8 cellular contexts compared by ENCODE assay signal in genomic region chr20:21302645-21303060, GRCh38. TPM values are rescaled to one million over a fixed set of nuclear protein-coding genes. Genes with fewer than 3 reads are reported as not detected.
A peak's percentile ranks its signal among the peaks of the same experiment; 100 is the strongest.
DNase-seq lines count a peak whose midpoint lies in the region; ATAC-seq and TF ChIP-seq lines count a peak whose summit lies in the region.

No MANE protein-coding gene starts in this region.

- H3K36me3 Mint-ChIP-seq in activated T-cell treated with anti-CD3 and anti-CD28 coated beads, Interleukin-2, amount 50 U/mL, for 4 hours (ENCODE audit: insufficient read depth): peaks cover 7% of the 10 kb centered on the region
- H3K36me3 Mint-ChIP-seq in endodermal cell (ENCODE audit: low read depth) (peaks cover 6% of the 10 kb centered on the region), nephron (ENCODE audit: low read depth) (peaks cover 6% of the 10 kb centered on the region)

- H3K27me3 Mint-ChIP-seq in activated T-cell treated with anti-CD3 and anti-CD28 coated beads, Interleukin-2, amount 50 U/mL, for 4 hours (ENCODE audit: low read depth): no peaks in the 10 kb centered on the region
- H3K27me3 Mint-ChIP-seq in endodermal cell (ENCODE audit: insufficient read depth): no peaks in the 10 kb centered on the region
- H3K27me3 Mint-ChIP-seq in nephron (ENCODE audit: low read depth): no peaks in the 10 kb centered on the region

- ATAC-seq in activated T-cell treated with anti-CD3 and anti-CD28 coated beads, Interleukin-2, amount 50 U/mL, for 4 hours: peak; percentile 36 to 42
- ATAC-seq in GM21381 (IDR thresholded peaks at IDR 0.05; ENCODE audit: unreplicated experiment): no peak

- TF ChIP-seq CTCF in endodermal cell (conservative IDR thresholded peaks at IDR 0.05): no peak
- TF ChIP-seq CTCF in nephron (IDR thresholded peaks at IDR 0.05; ENCODE audit: unreplicated experiment in 3 of 3): no peak

- H3K36me3 ChIP-seq in endodermal cell (ENCODE audit: control insufficient read depth, insufficient read depth, low read length): no peaks in the 10 kb centered on the region

- peak overlapping the region; percentile 93 for H3K4me3 ChIP-seq in endodermal cell (ENCODE audit: low read length)

- peak overlapping the region; percentile 91 for H3K4me3 Mint-ChIP-seq in activated T-cell treated with anti-CD3 and anti-CD28 coated beads, Interleukin-2, amount 50 U/mL, for 4 hours
- H3K4me3 Mint-ChIP-seq in endodermal cell (peak overlapping the region; percentile 97), nephron (peak overlapping the region; percentile 86 to 94 (median 93))

- peak overlapping the region; percentile 88 for H3K9ac ChIP-seq in endodermal cell (ENCODE audit: extremely low read depth, low read length, poor library complexity, severe bottlenecking)

- H3K27ac ChIP-seq in endodermal cell (ENCODE audit: low read depth, low read length): peak overlapping the region; percentile 99

- no peak for DNase-seq in activated T-cell treated with anti-CD3 and anti-CD28 coated beads, Interleukin-2, amount 50 U/mL, for 4 hours
- DNase-seq in activated T-cell treated with anti-CD3 and anti-CD28 coated beads, Interleukin-2, amount 50 U/mL, for 1 hour: no peak
- peak; percentile 64 for DNase-seq in NCI-H526 treated with DMSO at 0.1 percent for 48 hours (lab: John Stamatoyannopoulos, UW)
- DNase-seq in endodermal cell: no peak
- DNase-seq in hypothalamus (lab: John Stamatoyannopoulos, UW): no peak
- no peak for DNase-seq in H4 (ENCODE audit: low spot score)

- H3K27me3 ChIP-seq in endodermal cell (ENCODE audit: control insufficient read depth, insufficient read depth, low read length, poor library complexity, severe bottlenecking): no peaks in the 10 kb centered on the region

- H3K4me1 ChIP-seq in endodermal cell (ENCODE audit: control insufficient read depth, insufficient read depth, low read length): peaks cover 6% of the 10 kb centered on the region

- no peaks in the 10 kb centered on the region for H3K9me3 Mint-ChIP-seq in activated T-cell treated with anti-CD3 and anti-CD28 coated beads, Interleukin-2, amount 50 U/mL, for 4 hours
- H3K9me3 Mint-ChIP-seq in endodermal cell (no peaks in the 10 kb centered on the region), nephron (no peaks in the 10 kb centered on the region)

- no peaks in the 10 kb centered on the region for H3K9me3 ChIP-seq in endodermal cell (ENCODE audit: control insufficient read depth, low read length)

- H3K4me1 Mint-ChIP-seq in activated T-cell treated with anti-CD3 and anti-CD28 coated beads, Interleukin-2, amount 50 U/mL, for 4 hours (ENCODE audit: low read depth): peaks cover 19% of the 10 kb centered on the region
- H3K4me1 Mint-ChIP-seq in endodermal cell (peaks cover 13% of the 10 kb centered on the region), nephron (peaks cover 17% of the 10 kb centered on the region)

- 6 to 8% methylated on average over 6 to 11 of the region's 12 CpGs for WGBS in endodermal cell (ENCODE audit: insufficient coverage in 1 of 2, insufficient read length in 1 of 2), 2 experiments

- H3K27ac Mint-ChIP-seq in endodermal cell: peak overlapping the region; percentile 3
- H3K27ac Mint-ChIP-seq in nephron: peak overlapping the region; percentile 90 to 99 (median 98)

RNA-seq across cellular contexts. Expression of gene XRN2, which starts 0.5 kb away (rescaled TPM):
- total RNA-seq in activated T-cell treated with anti-CD3 and anti-CD28 coated beads, Interleukin-2, amount 50 U/mL, for 4 hours: 100 to 1,000 TPM in 2 of 3 donors, 10 to 100 TPM in 1; 96.9 to 109 (median 107) TPM
- 100 to 1,000 TPM in 1 of 2 donors, 10 to 100 TPM in 1; 91.5 to 101 TPM for total RNA-seq in endodermal cell
- 100 TPM for polyA plus RNA-seq in endodermal cell (2013, experiment 1 of 2)
- 95.6 TPM for polyA plus RNA-seq in endodermal cell (2013, experiment 2 of 2)
- 95.4 and 111 TPM in 2 replicates for total RNA-seq in H4 (2014; rRNA removed; shearing (Covaris generic))
